30 cellular contexts compared by ENCODE assay signal in genomic region chr17:71360301-71360700, GRCh38.
A peak's percentile ranks its signal among the peaks of the same experiment; 100 is the strongest.
DNase-seq lines count a peak whose midpoint lies in the region; ATAC-seq, FAIRE-seq and TF ChIP-seq lines count a peak whose summit lies in the region.
"Had no signal": no experiment of that assay in that cellular context is flagged by ENCODE, and none has a peak within 500 bp of the region (broad histone marks: within the 10 kb centered on the region; RNA-seq: fewer than 3 reads in every experiment).

No MANE protein-coding gene starts in this region.

- H3K36me3 ChIP-seq in bronchial epithelial cell (ENCODE audit: control insufficient read depth, insufficient read depth, low read length) (no peaks in the 10 kb centered on the region), tibial artery (no peaks in the 10 kb centered on the region), kidney (ENCODE audit: control insufficient read depth in 1 of 2, insufficient read depth in 2 of 2, low read length in 2 of 2) (no peaks in the 10 kb centered on the region)
- H3K36me3 ChIP-seq: BLaER1 treated with 17β-estradiol and CSF1 and Interleukin-3, amounts not matched to agents 10 nM and 100 nM had no signal

- H3K27ac ChIP-seq in tibial artery, result no peak overlapping the region
- no peak overlapping the region for H3K27ac ChIP-seq in kidney (ENCODE audit: low read depth in 2 of 2, low read length in 2 of 2)
- H3K27ac ChIP-seq: BLaER1 treated with 17β-estradiol and CSF1 and Interleukin-3, amounts not matched to agents 10 nM and 100 nM; GM23248; HL-60 had no signal

- peaks cover 12 to 13% of the 10 kb centered on the region in 2 donors for H3K9me3 Mint-ChIP-seq in stimulated activated naive B cell treated with anti-CD40 and anti-IgM and Interleukin-4, amounts not matched to agents 10 μg/mL and 1 μg/mL and 100 μg/mL, for 72 hours

- peak; percentile 5 for DNase-seq in HCEC 1CT
- DNase-seq in RPMI7951 (ENCODE audit: low read depth), result peak; percentile 36
- DNase-seq in bronchial epithelial cell (ENCODE audit: low read depth), result peak; percentile 26
- DNase-seq in iris pigment epithelial cell (ENCODE audit: low read depth), result peak; percentile 7
- DNase-seq in stimulated activated naive B cell treated with anti-CD40 and anti-IgM and Interleukin-4, amounts not matched to agents 10 μg/mL and 1 μg/mL and 100 μg/mL, for 72 hours, result no peak
- DNase-seq in tibial artery, result no peak
- no peak for DNase-seq in HEK293T (ENCODE audit: extremely low spot score)
- DNase-seq in kidney, result no peak
- DNase-seq: AML-193; CD4-positive, alpha-beta T cell; DMS53; GDM1; GM23248; H9; Karpas-422; NCI-H1092 treated with DMSO at 0.1 percent for 48 hours; NCI-H1436; NCI-H187; NCI-H2081 treated with DMSO at 0.1 percent for 48 hours; NCI-H2171; NCI-H226; NCI-H510A; NCI-H69; SHP77 treated with DMSO at 0.1 percent for 48 hours had no signal

- H3K36me3 Mint-ChIP-seq in stimulated activated naive B cell treated with anti-CD40 and anti-IgM and Interleukin-4, amounts not matched to agents 10 μg/mL and 1 μg/mL and 100 μg/mL, for 72 hours, result no peaks in the 10 kb centered on the region

- TF ChIP-seq CTCF in bronchial epithelial cell (IDR thresholded peaks at IDR 0.05; ENCODE audit: insufficient read depth, low read length, severe bottlenecking) (no peak), tibial artery (IDR thresholded peaks at IDR 0.05) (no peak), kidney (IDR thresholded peaks at IDR 0.05; ENCODE audit: borderline replicate concordance, extremely low read depth, insufficient read depth) (no peak)

- peaks cover 0 to 2% (median 0%) of the 10 kb centered on the region in 3 donors for H3K9me3 ChIP-seq in tibial artery
- no peaks in the 10 kb centered on the region for H3K9me3 ChIP-seq in kidney (ENCODE audit: control insufficient read depth in 1 of 2, low read length in 2 of 2)

- no peak overlapping the region for H3K4me3 Mint-ChIP-seq in stimulated activated naive B cell treated with anti-CD40 and anti-IgM and Interleukin-4, amounts not matched to agents 10 μg/mL and 1 μg/mL and 100 μg/mL, for 72 hours
- H3K4me3 Mint-ChIP-seq: CD4-positive, alpha-beta T cell; H9 had no signal

- FAIRE-seq in bronchial epithelial cell (lab: Jason Lieb, UNC), result no peak
- no peak for FAIRE-seq in kidney (lab: Jason Lieb, UNC)
- FAIRE-seq: A204.1, D721Med, GM12878 had no signal

- no peak overlapping the region for H3K27ac Mint-ChIP-seq in stimulated activated naive B cell treated with anti-CD40 and anti-IgM and Interleukin-4, amounts not matched to agents 10 μg/mL and 1 μg/mL and 100 μg/mL, for 72 hours
- H3K27ac Mint-ChIP-seq: CD4-positive, alpha-beta T cell; H9 had no signal

- ATAC-seq in stimulated activated naive B cell treated with anti-CD40 and anti-IgM and Interleukin-4, amounts not matched to agents 10 μg/mL and 1 μg/mL and 100 μg/mL, for 72 hours (replicated peaks), result no peak
- ATAC-seq: GM12878, Panc1 had no signal

- H3K4me1 ChIP-seq in tibial artery (no peaks in the 10 kb centered on the region), kidney (ENCODE audit: control insufficient read depth in 1 of 2, insufficient read depth in 1 of 2, low read depth in 1 of 2, low read length in 2 of 2) (no peaks in the 10 kb centered on the region)
- H3K4me1 ChIP-seq: BLaER1 treated with 17β-estradiol and CSF1 and Interleukin-3, amounts not matched to agents 10 nM and 100 nM had no signal

- CTCF ChIA-PET in HEK293T (lab: Yijun Ruan, JAX), result no interaction called here

- POLR2A ChIA-PET in HEK293T (lab: Yijun Ruan, JAX), result no interaction called here

- H3K9ac ChIP-seq in kidney (ENCODE audit: low read length in 2 of 2), result no peak overlapping the region
- H3K9ac ChIP-seq: BLaER1 treated with 17β-estradiol and CSF1 and Interleukin-3, amounts not matched to agents 10 nM and 100 nM; GM23248 had no signal

- H3K27me3 Mint-ChIP-seq in stimulated activated naive B cell treated with anti-CD40 and anti-IgM and Interleukin-4, amounts not matched to agents 10 μg/mL and 1 μg/mL and 100 μg/mL, for 72 hours, result no peaks in the 10 kb centered on the region
- H3K27me3 Mint-ChIP-seq: CD4-positive, alpha-beta T cell had no signal

- intact Hi-C loops in tibial artery (cut with DNase I; ENCODE audit: low total_unique reads), result no loop called here
- intact Hi-C loops in kidney (cut with DNase I), result no loop called here

- H3K27me3 ChIP-seq in bronchial epithelial cell (ENCODE audit: control insufficient read depth, insufficient read depth, low read length) (no peaks in the 10 kb centered on the region), tibial artery (no peaks in the 10 kb centered on the region)
- H3K27me3 ChIP-seq: BLaER1 treated with 17β-estradiol and CSF1 and Interleukin-3, amounts not matched to agents 10 nM and 100 nM had no signal

- H3K4me3 ChIP-seq in bronchial epithelial cell (ENCODE audit: low read depth, low read length), result no peak overlapping the region
- H3K4me3 ChIP-seq in tibial artery, result no peak overlapping the region
- H3K4me3 ChIP-seq in kidney (ENCODE audit: low read length in 2 of 2), result no peak overlapping the region
- H3K4me3 ChIP-seq: BLaER1 treated with 17β-estradiol and CSF1 and Interleukin-3, amounts not matched to agents 10 nM and 100 nM; GM12878; GM23248 had no signal

- H3K4me1 Mint-ChIP-seq in stimulated activated naive B cell treated with anti-CD40 and anti-IgM and Interleukin-4, amounts not matched to agents 10 μg/mL and 1 μg/mL and 100 μg/mL, for 72 hours, result no peaks in the 10 kb centered on the region
- H3K4me1 Mint-ChIP-seq: H9 had no signal

TF ChIP-seq in HEK293T, 16 proteins besides CTCF, POLR2A, EP300 and RAD21:
- TF ChIP-seq CTBP1 (IDR thresholded peaks at IDR 0.05; ENCODE audit: borderline replicate concordance), result no peak
- TF ChIP-seq SUZ12 (IDR thresholded peaks at IDR 0.05), result no peak
- TF ChIP-seq FOXM1 (IDR thresholded peaks at IDR 0.05; ENCODE audit: borderline replicate concordance), result no peak
- TF ChIP-seq ARNT (IDR thresholded peaks at IDR 0.05), result no peak
- no peak for TF ChIP-seq ELF4 (IDR thresholded peaks at IDR 0.05)
- no peak for TF ChIP-seq BHLHE40 (IDR thresholded peaks at IDR 0.05; ENCODE audit: borderline replicate concordance)
- no peak for TF ChIP-seq ZNF384 (IDR thresholded peaks at IDR 0.05)
- TF ChIP-seq HDGF (IDR thresholded peaks at IDR 0.05; ENCODE audit: borderline replicate concordance), result no peak
- TF ChIP-seq, protein P1, sequence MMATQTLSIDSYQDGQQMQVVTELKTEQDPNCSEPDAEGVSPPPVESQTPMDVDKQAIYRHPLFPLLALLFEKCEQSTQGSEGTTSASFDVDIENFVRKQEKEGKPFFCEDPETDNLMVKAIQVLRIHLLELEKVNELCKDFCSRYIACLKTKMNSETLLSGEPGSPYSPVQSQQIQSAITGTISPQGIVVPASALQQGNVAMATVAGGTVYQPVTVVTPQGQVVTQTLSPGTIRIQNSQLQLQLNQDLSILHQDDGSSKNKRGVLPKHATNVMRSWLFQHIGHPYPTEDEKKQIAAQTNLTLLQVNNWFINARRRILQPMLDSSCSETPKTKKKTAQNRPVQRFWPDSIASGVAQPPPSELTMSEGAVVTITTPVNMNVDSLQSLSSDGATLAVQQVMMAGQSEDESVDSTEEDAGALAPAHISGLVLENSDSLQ (IDR thresholded peaks at IDR 0.05), result no peak
- no peak for TF ChIP-seq SP1 (IDR thresholded peaks at IDR 0.05)
- TF ChIP-seq FOXA1 (IDR thresholded peaks at IDR 0.05), result no peak
- TF ChIP-seq TARDBP (IDR thresholded peaks at IDR 0.05), result no peak
- no peak for TF ChIP-seq L3MBTL2 (conservative IDR thresholded peaks at IDR 0.05)
- no peak for TF ChIP-seq FOXK2 (IDR thresholded peaks at IDR 0.05)
- TF ChIP-seq NFRKB (IDR thresholded peaks at IDR 0.05), result no peak

Comparison
In these comparisons a context has a peak if more than half of its experiments do, and no peak if none do; other contexts are left out.
1. DNase-seq: peak in HCEC 1CT (single experiment), RPMI7951 (single experiment), bronchial epithelial cell (single experiment) and iris pigment epithelial cell (single experiment); none in stimulated activated naive B cell treated with anti-CD40 and anti-IgM and Interleukin-4, amounts not matched to agents 10 μg/mL and 1 μg/mL and 100 μg/mL, for 72 hours (single experiment), tibial artery (0 of 2), HEK293T (single experiment) and kidney (single experiment).